ENCODE assay signal across 8 cellular contexts in genomic region chr3:97719156-97719821, GRCh38. TPM values are rescaled to one million over a fixed set of nuclear protein-coding genes. Genes with fewer than 3 reads are reported as not detected.
A peak's percentile ranks its signal among the peaks of the same experiment; 100 is the strongest.
DNase-seq lines count a peak whose midpoint lies in the region; ATAC-seq and TF ChIP-seq lines count a peak whose summit lies in the region.

No MANE protein-coding gene starts in this region.

- H3K27me3 ChIP-seq in GM23338 (ENCODE audit: insufficient read depth) = no peaks in the 10 kb centered on the region
- H3K27me3 ChIP-seq in osteoblast (ENCODE audit: insufficient read depth, low read length) = no peaks in the 10 kb centered on the region
- H3K27me3 ChIP-seq in testis = no peaks in the 10 kb centered on the region

- H3K27ac Mint-ChIP-seq in GM23338 = no peak overlapping the region

- peak; percentile 67 for ATAC-seq in GM23338

- H3F3A ChIP-seq in GM23338 (replicated peaks; ENCODE audit: low read depth) = no peaks in the 10 kb centered on the region

- no peaks in the 10 kb centered on the region for H3K9me2 ChIP-seq in GM23338 (ENCODE audit: insufficient read depth)

- H3K9me3 ChIP-seq in osteoblast (ENCODE audit: low read depth, low read length) (no peaks in the 10 kb centered on the region), testis (no peaks in the 10 kb centered on the region)

- H3K4me2 ChIP-seq in GM23338 = no peak overlapping the region
- peak overlapping the region; percentile 70 for H3K4me2 ChIP-seq in osteoblast (ENCODE audit: insufficient read depth, low read length)

- peaks cover 8% of the 10 kb centered on the region; the same call in 1 of the 2 replicates for H3K4me1 ChIP-seq in GM23338 (ENCODE audit: insufficient read depth)
- no peaks in the 10 kb centered on the region for H3K4me1 ChIP-seq in osteoblast (ENCODE audit: insufficient read depth, low read length)
- no peaks in the 10 kb centered on the region for H3K4me1 ChIP-seq in testis

- TF ChIP-seq CTCF in GM23338 (conservative IDR thresholded peaks at IDR 0.05; ENCODE audit: low read depth in 2 of 2) = peak; percentile 93 to 96
- peak; percentile 96 for TF ChIP-seq CTCF in LNCAP (IDR thresholded peaks at IDR 0.05)
- peak; percentile 98 for TF ChIP-seq CTCF in fibroblast of the aortic adventitia (IDR thresholded peaks at IDR 0.05; ENCODE audit: insufficient read depth, low read length)
- peak; percentile 97 for TF ChIP-seq CTCF in osteoblast (IDR thresholded peaks at IDR 0.05; ENCODE audit: extremely low read depth, low read depth, low read length)
- TF ChIP-seq CTCF in testis (IDR thresholded peaks at IDR 0.05) = peak; percentile 45 to 76 (median 48)

- peaks cover 13% of the 10 kb centered on the region; the same call in 2 of the 3 replicates for H3K4me1 Mint-ChIP-seq in GM23338

- H2AFZ ChIP-seq in GM23338 (no peak overlapping the region), osteoblast (ENCODE audit: low read length) (no peak overlapping the region)

- 4 to 6% methylated on average over 7 of the region's 7 CpGs for WGBS in testis, 2 donors

- no peak for TF ChIP-seq POLR2A in testis (IDR thresholded peaks at IDR 0.05)

- peaks cover 1% of the 10 kb centered on the region for H3K27me3 Mint-ChIP-seq in GM23338 (ENCODE audit: insufficient read depth, low read depth, poor library complexity)

- no peaks in the 10 kb centered on the region for H3K9me3 Mint-ChIP-seq in GM23338

- no peak overlapping the region for H3K4me3 Mint-ChIP-seq in GM23338

- no peak overlapping the region for H3K4me3 ChIP-seq in GM23338
- peak overlapping the region; percentile 39 for H3K4me3 ChIP-seq in fibroblast of the aortic adventitia (ENCODE audit: low read depth, low read length)
- H3K4me3 ChIP-seq in osteoblast (ENCODE audit: insufficient read depth, low read length) = no peak overlapping the region
- no peak overlapping the region for H3K4me3 ChIP-seq in testis

- DNase-seq in ELR (ENCODE audit: low read depth) (peak; percentile 70), GM23338 (ENCODE audit: low spot score) (peak; percentile 85), RKO (ENCODE audit: low spot score) (peak; percentile 79), activated T-helper 1 cell treated with Interleukin-2 at 50 U/mL for 16 hours (ENCODE audit: low read depth) (peak; percentile 26), fibroblast of the aortic adventitia (ENCODE audit: low read depth) (peak; percentile 74), osteoblast (ENCODE audit: insufficient read length, low spot score, missing footprints) (peak; percentile 39), testis (peak; percentile 85)

- no peak overlapping the region for H3K27ac ChIP-seq in GM23338 (ENCODE audit: low read depth)
- H3K27ac ChIP-seq in osteoblast (ENCODE audit: low read depth, low read length) = no peak overlapping the region
- no peak overlapping the region for H3K27ac ChIP-seq in testis

- H3K36me3 Mint-ChIP-seq in GM23338 (ENCODE audit: low read depth) = no peaks in the 10 kb centered on the region; the same call in 2 of the 3 replicates

- intact Hi-C loops in testis (cut with DNase I; ENCODE audit: low total_unique reads) = no loop called here

- H3K79me2 ChIP-seq in GM23338 (replicated peaks; ENCODE audit: insufficient read depth) = no peaks in the 10 kb centered on the region
- no peaks in the 10 kb centered on the region for H3K79me2 ChIP-seq in osteoblast (ENCODE audit: insufficient read depth, low read length)

- no peaks in the 10 kb centered on the region for H3K36me3 ChIP-seq in GM23338 (ENCODE audit: insufficient read depth)
- no peaks in the 10 kb centered on the region for H3K36me3 ChIP-seq in osteoblast (ENCODE audit: insufficient read depth, low read length)
- no peaks in the 10 kb centered on the region for H3K36me3 ChIP-seq in testis (ENCODE audit: low read depth, missing control alignments)

- no peaks in the 10 kb centered on the region for H4K20me1 ChIP-seq in GM23338 (replicated peaks; ENCODE audit: insufficient read depth)
- no peaks in the 10 kb centered on the region for H4K20me1 ChIP-seq in osteoblast (ENCODE audit: insufficient read depth, low read length)

TF ChIP-seq in GM23338, 12 proteins besides CTCF, POLR2A, EP300 and RAD21:
- TF ChIP-seq NANOG (IDR thresholded peaks at IDR 0.05; ENCODE audit: borderline replicate concordance) (no peak), EZH2phosphoT487 (IDR thresholded peaks at IDR 0.05; ENCODE audit: unreplicated experiment) (no peak), ZNF331 (CRISPR knock-in tag; IDR thresholded peaks at IDR 0.05; ENCODE audit: low read depth) (no peak), ZNF114 (CRISPR knock-in tag; IDR thresholded peaks at IDR 0.05) (no peak), JUNB (IDR thresholded peaks at IDR 0.05; ENCODE audit: unreplicated experiment) (no peak), STAT1 (IDR thresholded peaks at IDR 0.05; ENCODE audit: unreplicated experiment) (no peak), EZH2 (IDR thresholded peaks at IDR 0.05; ENCODE audit: low read depth, unreplicated experiment) (no peak)
- TF ChIP-seq, protein P1, sequence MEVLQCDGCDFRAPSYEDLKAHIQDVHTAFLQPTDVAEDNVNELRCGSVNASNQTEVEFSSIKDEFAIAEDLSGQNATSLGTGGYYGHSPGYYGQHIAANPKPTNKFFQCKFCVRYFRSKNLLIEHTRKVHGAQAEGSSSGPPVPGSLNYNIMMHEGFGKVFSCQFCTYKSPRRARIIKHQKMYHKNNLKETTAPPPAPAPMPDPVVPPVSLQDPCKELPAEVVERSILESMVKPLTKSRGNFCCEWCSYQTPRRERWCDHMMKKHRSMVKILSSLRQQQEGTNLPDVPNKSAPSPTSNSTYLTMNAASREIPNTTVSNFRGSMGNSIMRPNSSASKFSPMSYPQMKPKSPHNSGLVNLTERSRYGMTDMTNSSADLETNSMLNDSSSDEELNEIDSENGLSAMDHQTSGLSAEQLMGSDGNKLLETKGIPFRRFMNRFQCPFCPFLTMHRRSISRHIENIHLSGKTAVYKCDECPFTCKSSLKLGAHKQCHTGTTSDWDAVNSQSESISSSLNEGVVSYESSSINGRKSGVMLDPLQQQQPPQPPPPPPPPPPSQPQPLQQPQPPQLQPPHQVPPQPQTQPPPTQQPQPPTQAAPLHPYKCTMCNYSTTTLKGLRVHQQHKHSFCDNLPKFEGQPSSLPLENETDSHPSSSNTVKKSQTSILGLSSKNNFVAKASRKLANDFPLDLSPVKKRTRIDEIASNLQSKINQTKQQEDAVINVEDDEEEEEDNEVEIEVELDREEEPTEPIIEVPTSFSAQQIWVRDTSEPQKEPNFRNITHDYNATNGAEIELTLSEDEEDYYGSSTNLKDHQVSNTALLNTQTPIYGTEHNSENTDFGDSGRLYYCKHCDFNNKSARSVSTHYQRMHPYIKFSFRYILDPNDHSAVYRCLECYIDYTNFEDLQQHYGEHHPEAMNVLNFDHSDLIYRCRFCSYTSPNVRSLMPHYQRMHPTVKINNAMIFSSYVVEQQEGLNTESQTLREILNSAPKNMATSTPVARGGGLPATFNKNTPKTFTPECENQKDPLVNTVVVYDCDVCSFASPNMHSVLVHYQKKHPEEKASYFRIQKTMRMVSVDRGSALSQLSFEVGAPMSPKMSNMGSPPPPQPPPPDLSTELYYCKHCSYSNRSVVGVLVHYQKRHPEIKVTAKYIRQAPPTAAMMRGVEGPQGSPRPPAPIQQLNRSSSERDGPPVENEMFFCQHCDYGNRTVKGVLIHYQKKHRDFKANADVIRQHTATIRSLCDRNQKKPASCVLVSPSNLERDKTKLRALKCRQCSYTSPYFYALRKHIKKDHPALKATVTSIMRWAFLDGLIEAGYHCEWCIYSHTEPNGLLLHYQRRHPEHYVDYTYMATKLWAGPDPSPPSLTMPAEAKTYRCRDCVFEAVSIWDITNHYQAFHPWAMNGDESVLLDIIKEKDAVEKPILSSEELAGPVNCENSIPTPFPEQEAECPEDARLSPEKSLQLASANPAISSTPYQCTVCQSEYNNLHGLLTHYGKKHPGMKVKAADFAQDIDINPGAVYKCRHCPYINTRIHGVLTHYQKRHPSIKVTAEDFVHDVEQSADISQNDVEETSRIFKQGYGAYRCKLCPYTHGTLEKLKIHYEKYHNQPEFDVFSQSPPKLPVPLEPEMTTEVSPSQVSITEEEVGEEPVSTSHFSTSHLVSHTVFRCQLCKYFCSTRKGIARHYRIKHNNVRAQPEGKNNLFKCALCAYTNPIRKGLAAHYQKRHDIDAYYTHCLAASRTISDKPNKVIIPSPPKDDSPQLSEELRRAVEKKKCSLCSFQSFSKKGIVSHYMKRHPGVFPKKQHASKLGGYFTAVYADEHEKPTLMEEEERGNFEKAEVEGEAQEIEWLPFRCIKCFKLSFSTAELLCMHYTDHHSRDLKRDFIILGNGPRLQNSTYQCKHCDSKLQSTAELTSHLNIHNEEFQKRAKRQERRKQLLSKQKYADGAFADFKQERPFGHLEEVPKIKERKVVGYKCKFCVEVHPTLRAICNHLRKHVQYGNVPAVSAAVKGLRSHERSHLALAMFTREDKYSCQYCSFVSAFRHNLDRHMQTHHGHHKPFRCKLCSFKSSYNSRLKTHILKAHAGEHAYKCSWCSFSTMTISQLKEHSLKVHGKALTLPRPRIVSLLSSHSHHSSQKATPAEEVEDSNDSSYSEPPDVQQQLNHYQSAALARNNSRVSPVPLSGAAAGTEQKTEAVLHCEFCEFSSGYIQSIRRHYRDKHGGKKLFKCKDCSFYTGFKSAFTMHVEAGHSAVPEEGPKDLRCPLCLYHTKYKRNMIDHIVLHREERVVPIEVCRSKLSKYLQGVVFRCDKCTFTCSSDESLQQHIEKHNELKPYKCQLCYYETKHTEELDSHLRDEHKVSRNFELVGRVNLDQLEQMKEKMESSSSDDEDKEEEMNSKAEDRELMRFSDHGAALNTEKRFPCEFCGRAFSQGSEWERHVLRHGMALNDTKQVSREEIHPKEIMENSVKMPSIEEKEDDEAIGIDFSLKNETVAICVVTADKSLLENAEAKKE (CRISPR knock-in tag; IDR thresholded peaks at IDR 0.05) = no peak

RNA-seq across cellular contexts. Expression of gene ARL6, which starts 45.3 kb away (rescaled TPM):
- total RNA-seq in GM23338 (2014; rRNA removed; shearing (Covaris generic)) = 9.8 and 13.0 TPM in 2 replicates
- polyA plus RNA-seq in GM23338 (2016; fragmentation: Nextera tagmentation; extraction: Ambion mirVana) (8.6 and 10.9 TPM in 2 replicates), testis (ENCODE audit: insufficient read depth, low read depth, low replicate concordance) (23.4 TPM)
- total RNA-seq in fibroblast of the aortic adventitia (ENCODE audit: low replicate concordance) (2.5 and 13.9 TPM in 2 replicates), osteoblast (10.6 and 11.6 TPM in 2 replicates), testis (10 to 100 TPM; 10.6 to 12.8 TPM)

Comparison
In these comparisons a context has a peak if more than half of its experiments do, and no peak if none do; other contexts are left out.
1. DNase-seq: peak in every context shown above with its lines; median percentile 85 in GM23338; 85 in testis; 79 in RKO; 74 in fibroblast of the aortic adventitia; 70 in ELR; 39 in osteoblast; 26 in activated T-helper 1 cell treated with Interleukin-2 at 50 U/mL for 16 hours.
2. CTCF ChIP-seq: peak in every context shown above with its lines; median percentile 98 in fibroblast of the aortic adventitia; 97 in osteoblast; 96 in LNCAP; 94 in GM23338; 48 in testis.